ENCODE assay signal across 27 cellular contexts in the genomic region with DNA sequence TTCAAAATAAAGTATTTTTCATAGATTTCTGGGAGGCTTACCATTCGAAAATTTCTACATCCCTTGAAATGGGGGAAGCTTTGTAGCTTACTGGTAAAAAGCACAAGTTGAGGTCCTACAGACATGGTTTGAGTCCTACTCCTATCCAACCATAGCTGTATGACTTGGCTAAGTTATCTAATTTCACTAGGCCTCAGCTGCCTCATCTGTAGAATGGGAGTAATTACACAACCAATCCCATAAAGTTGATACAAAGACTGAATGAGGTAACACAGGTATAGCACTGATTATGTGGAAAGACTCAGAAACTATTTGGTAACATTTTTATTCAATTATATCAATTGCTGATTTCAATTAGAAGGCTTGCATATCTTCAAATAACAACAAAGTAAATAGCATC.
"Had no signal": no experiment of that assay in that cellular context is flagged by ENCODE, and none has a peak within 500 bp of the region (broad histone marks: within the 10 kb centered on the region; RNA-seq: fewer than 3 reads in every experiment).

No MANE protein-coding gene starts in this region.

- H3K27ac ChIP-seq: stomach, suprapubic skin, testis, thyroid gland, tibial nerve, transverse colon, upper lobe of left lung, upper lobe of right lung, uterus, vagina had no signal

- H3K36me3 ChIP-seq: thoracic aorta, thyroid gland, tibial artery, transverse colon, upper lobe of left lung, upper lobe of right lung, uterus had no signal

- ATAC-seq: stimulated activated effector memory CD8-positive, alpha-beta T cell treated with anti-CD3 and anti-CD28 coated beads, Interleukin-12 subunit alpha, Interleukin-12 subunit beta, amount 100 ng/mL, for 72 hours; stimulated activated memory B cell treated with anti-CD40 and anti-IgM and Interleukin-4, amounts not matched to agents 10 μg/mL and 1 μg/mL and 100 μg/mL, for 72 hours; stimulated activated naive B cell treated with anti-CD40 and anti-IgM and Interleukin-4, amounts not matched to agents 10 μg/mL and 1 μg/mL and 100 μg/mL, for 72 hours; stimulated activated naive CD8-positive, alpha-beta T cell treated with anti-CD3 and anti-CD28 coated beads, Interleukin-15, amount 100 ng/mL, for 72 hours; stimulated activated naive CD8-positive, alpha-beta T cell treated with anti-CD3 and anti-CD28 coated beads, Interleukin-15, Interleukin-2, amounts not matched to agents 100 U/mL and 50 U/mL, for 24 hours; upper lobe of right lung had no signal

- FAIRE-seq: urothelium cell line had no signal

- H3K9me3 ChIP-seq: stomach, suprapubic skin, testis, thoracic aorta, thyroid gland, tibial artery, tibial nerve, transverse colon, upper lobe of left lung, upper lobe of right lung, uterus, vagina had no signal

- H3K27me3 ChIP-seq: stomach, suprapubic skin, testis, thyroid gland, tibial artery, tibial nerve, transverse colon, upper lobe of left lung, upper lobe of right lung, uterus, vagina had no signal

- DNase-seq: stimulated activated CD4-positive, alpha-beta T cell treated with anti-CD3 and anti-CD28 coated beads, Interleukin-2, amount 100 ng/mL, for 48 hours; stimulated activated CD4-positive, alpha-beta T cell treated with anti-CD3 and anti-CD28 coated beads, Interleukin-4, amount 100 ng/mL, for 1 hour; stimulated activated CD4-positive, alpha-beta T cell treated with anti-CD3 and anti-CD28 coated beads, Interleukin-4, amount 100 ng/mL, for 24 hours; stimulated activated CD4-positive, alpha-beta T cell treated with anti-CD3 and anti-CD28 coated beads, Interleukin-4, amount 100 ng/mL, for 4 hours; stimulated activated CD8-positive, alpha-beta memory T cell treated with anti-CD3 and anti-CD28 coated beads, Interleukin-4, amount 100 ng/mL, for 48 hours; stimulated activated naive B cell treated with anti-CD40 and anti-IgM and Interleukin-4, amounts not matched to agents 10 μg/mL and 1 μg/mL and 100 μg/mL, for 72 hours; stimulated activated naive CD4-positive, alpha-beta T cell; stimulated activated naive CD4-positive, alpha-beta T cell treated with Interleukin-2 at 50 U/mL for 16 hours; stimulated activated naive CD8-positive, alpha-beta T cell treated with anti-CD3 and anti-CD28 coated beads, Interleukin-15, amount 100 ng/mL, for 72 hours; stimulated activated naive CD8-positive, alpha-beta T cell treated with anti-CD3 and anti-CD28 coated beads, Interleukin-15, Interleukin-2, amounts not matched to agents 100 U/mL and 50 U/mL, for 24 hours; stomach; substantia nigra; testis; thyroid gland; tibial artery; transverse colon; trophoblast cell; upper lobe of left lung; upper lobe of right lung; uterus had no signal

- H3K4me3 ChIP-seq: stomach, suprapubic skin, testis, thoracic aorta, thyroid gland, tibial artery, tibial nerve, transverse colon, upper lobe of left lung, upper lobe of right lung, uterus, vagina had no signal

- H3K4me1 ChIP-seq: upper lobe of right lung, uterus had no signal
